8 cellular contexts compared by ENCODE assay signal in the genomic region with DNA sequence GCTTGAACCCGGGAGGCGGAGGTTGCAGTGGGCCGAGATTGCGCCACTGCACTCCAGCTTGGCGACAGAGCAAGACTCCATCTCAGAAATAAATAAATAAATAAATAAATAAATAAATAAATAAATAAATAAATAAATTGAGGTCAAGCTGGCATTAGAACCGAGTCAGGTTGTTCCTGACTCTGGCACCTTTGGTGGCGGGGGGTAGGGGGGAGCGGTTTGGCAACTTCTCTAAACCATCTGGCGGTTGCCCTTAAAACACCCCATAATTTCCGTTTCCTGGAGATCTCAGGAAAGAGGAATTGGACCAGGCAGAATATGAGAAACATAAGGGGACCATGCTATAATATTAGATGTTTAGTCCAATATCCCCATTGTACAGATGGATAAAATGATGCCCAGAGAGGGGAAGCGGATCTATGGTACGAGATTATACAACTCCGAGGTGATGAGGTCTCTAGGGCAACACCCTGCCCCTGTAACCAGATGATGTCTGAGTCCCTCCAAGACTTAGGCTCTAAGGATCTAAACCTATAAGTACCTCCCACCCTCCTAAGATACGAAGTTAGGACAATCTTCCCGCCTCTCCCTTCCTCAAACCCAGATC. TPM values are rescaled to one million over a fixed set of nuclear protein-coding genes. Genes with fewer than 3 reads are reported as not detected.
DNase-seq lines count a peak whose midpoint lies in the region; ATAC-seq, FAIRE-seq and TF ChIP-seq lines count a peak whose summit lies in the region.

No MANE protein-coding gene starts in this region.

- H3K36me3 ChIP-seq in HUES64 (ENCODE audit: insufficient read depth, low read length) (peaks cover 16% of the 10 kb centered on the region), astrocyte (ENCODE audit: insufficient read depth, low read length) (no peaks in the 10 kb centered on the region), lower lobe of right lung (peaks cover 18% of the 10 kb centered on the region), uterus (no peaks in the 10 kb centered on the region)

- H3K27me3 ChIP-seq in HUES64 (ENCODE audit: insufficient read depth, low read length) (no peaks in the 10 kb centered on the region), astrocyte (ENCODE audit: insufficient read depth, low read length) (no peaks in the 10 kb centered on the region), lower lobe of right lung (ENCODE audit: low read depth) (no peaks in the 10 kb centered on the region), uterus (no peaks in the 10 kb centered on the region)

- H3K9me3 ChIP-seq in HUES64 (ENCODE audit: insufficient read depth, low read depth, low read length), result no peaks in the 10 kb centered on the region
- no peaks in the 10 kb centered on the region for H3K9me3 ChIP-seq in astrocyte (ENCODE audit: insufficient read depth, low read depth, low read length)
- H3K9me3 ChIP-seq in lower lobe of right lung, result no peaks in the 10 kb centered on the region
- no peaks in the 10 kb centered on the region for H3K9me3 ChIP-seq in uterus

- peak overlapping the region; percentile 88 for H3K4me3 Mint-ChIP-seq in astrocyte (ENCODE audit: unreplicated experiment)

- WGBS in HUES64, result 91% methylated on average over 12 of the region's 15 CpGs

- H3K4me2 ChIP-seq in astrocyte (ENCODE audit: low read length), result peak overlapping the region; percentile 85

- H3K9ac ChIP-seq in HUES64 (ENCODE audit: low read depth, low read length) (peak overlapping the region; percentile 1; the same call in 1 of the 2 replicates), astrocyte (ENCODE audit: low read length) (peak overlapping the region; percentile 82)

- H3K27ac ChIP-seq in HUES64 (ENCODE audit: low read depth, low read length), result no peak overlapping the region; the same call in 1 of the 2 replicates
- H3K27ac ChIP-seq in astrocyte (ENCODE audit: low read depth, low read length), result peak overlapping the region; percentile 82
- peak overlapping the region; percentile 88 for H3K27ac ChIP-seq in lower lobe of right lung
- H3K27ac ChIP-seq in uterus, result peak overlapping the region; percentile 88 to 91

- H3K4me3 ChIP-seq in HUES64 (ENCODE audit: low read length) (peak overlapping the region; percentile 90), astrocyte (ENCODE audit: insufficient read depth, low read depth, low read length) (peak overlapping the region; percentile 81), lower lobe of right lung (peak overlapping the region; percentile 80), uterus (peak overlapping the region; percentile 81)

- H2AFZ ChIP-seq in astrocyte (ENCODE audit: low read depth, low read length), result peak overlapping the region; percentile 83

- no peaks in the 10 kb centered on the region for H3K27me3 Mint-ChIP-seq in astrocyte (ENCODE audit: low read depth, unreplicated experiment)

- peaks cover 20% of the 10 kb centered on the region for H3K4me1 Mint-ChIP-seq in astrocyte (ENCODE audit: low read depth, unreplicated experiment)

- peak overlapping the region; percentile 72 for H3K27ac Mint-ChIP-seq in astrocyte (ENCODE audit: unreplicated experiment)

- H4K20me1 ChIP-seq in astrocyte (ENCODE audit: insufficient read depth, low read length), result peaks cover 25% of the 10 kb centered on the region

- DNase-seq in AML-193 (lab: John Stamatoyannopoulos, UW) (peak; percentile 71 to 79), astrocyte (ENCODE audit: low read depth) (no peak), lower lobe of right lung (peak; percentile 55), uterus (peak in 1 of 2 donors; percentile 28), DMS153 treated with DMSO at 0.1 percent for 48 hours (lab: John Stamatoyannopoulos, UW; ENCODE audit: unreplicated experiment) (no peak), NCI-H2029 treated with DMSO at 0.1 percent for 48 hours (lab: John Stamatoyannopoulos, UW) (no peak), NCI-H187 treated with DMSO at 0.1 percent for 48 hours (lab: John Stamatoyannopoulos, UW) (no peak)

- H3K36me3 Mint-ChIP-seq in astrocyte (ENCODE audit: low read depth, unreplicated experiment), result peaks cover 8% of the 10 kb centered on the region

- TF ChIP-seq CTCF in astrocyte (IDR thresholded peaks at IDR 0.05; ENCODE audit: insufficient read depth, low read depth, low read length) (no peak), lower lobe of right lung (IDR thresholded peaks at IDR 0.05) (no peak), uterus (IDR thresholded peaks at IDR 0.05) (no peak)

- TF ChIP-seq POLR2A in uterus (IDR thresholded peaks at IDR 0.05), result no peak

- ATAC-seq in lower lobe of right lung, result peak in 1 of 2 donors; percentile 2

- no peaks in the 10 kb centered on the region for H3K4me1 ChIP-seq in HUES64 (ENCODE audit: insufficient read depth, low read length)
- H3K4me1 ChIP-seq in astrocyte (ENCODE audit: insufficient read depth, low read length), result peaks cover 11% of the 10 kb centered on the region
- H3K4me1 ChIP-seq in lower lobe of right lung, result peaks cover 29% of the 10 kb centered on the region
- peaks cover 0 to 5% of the 10 kb centered on the region in 2 donors for H3K4me1 ChIP-seq in uterus

- FAIRE-seq in astrocyte (lab: Jason Lieb, UNC), result no peak

- no peaks in the 10 kb centered on the region for H3K9me3 Mint-ChIP-seq in astrocyte (ENCODE audit: unreplicated experiment)

- H3K79me2 ChIP-seq in astrocyte (ENCODE audit: insufficient read depth, low read length), result peaks cover 17% of the 10 kb centered on the region

- intact Hi-C loops in lower lobe of right lung (cut with DNase I), result no loop called here
- intact Hi-C loops in uterus (cut with DNase I; ENCODE audit: low total_unique reads), result no loop called here

RNA-seq across cellular contexts. Expression of gene CLPB, which starts 0.8 kb away (rescaled TPM):
- polyA plus RNA-seq in HUES64 (2013, experiment 1 of 2), result 10.4 TPM
- 12.0 TPM for polyA plus RNA-seq in HUES64 (2013, experiment 2 of 2)
- total RNA-seq in astrocyte (22.8 and 23.1 TPM in 2 replicates), lower lobe of right lung (25.7 TPM), uterus (10 to 100 TPM; 11.5 to 26.5 (median 18.3) TPM)

Comparison
In these comparisons a context has a peak if more than half of its experiments do, and no peak if none do; other contexts are left out.
1. DNase-seq: peak in AML-193 (2 of 2) and lower lobe of right lung (single experiment); none in astrocyte (single experiment), DMS153 treated with DMSO at 0.1 percent for 48 hours (single experiment), NCI-H2029 treated with DMSO at 0.1 percent for 48 hours (single experiment) and NCI-H187 treated with DMSO at 0.1 percent for 48 hours (single experiment).
2. Peak in every context shown above with its lines, with median percentiles within 50 percentile points of each other: H3K4me3 ChIP-seq.